8 cellular contexts compared by ENCODE assay signal in the genomic region with DNA sequence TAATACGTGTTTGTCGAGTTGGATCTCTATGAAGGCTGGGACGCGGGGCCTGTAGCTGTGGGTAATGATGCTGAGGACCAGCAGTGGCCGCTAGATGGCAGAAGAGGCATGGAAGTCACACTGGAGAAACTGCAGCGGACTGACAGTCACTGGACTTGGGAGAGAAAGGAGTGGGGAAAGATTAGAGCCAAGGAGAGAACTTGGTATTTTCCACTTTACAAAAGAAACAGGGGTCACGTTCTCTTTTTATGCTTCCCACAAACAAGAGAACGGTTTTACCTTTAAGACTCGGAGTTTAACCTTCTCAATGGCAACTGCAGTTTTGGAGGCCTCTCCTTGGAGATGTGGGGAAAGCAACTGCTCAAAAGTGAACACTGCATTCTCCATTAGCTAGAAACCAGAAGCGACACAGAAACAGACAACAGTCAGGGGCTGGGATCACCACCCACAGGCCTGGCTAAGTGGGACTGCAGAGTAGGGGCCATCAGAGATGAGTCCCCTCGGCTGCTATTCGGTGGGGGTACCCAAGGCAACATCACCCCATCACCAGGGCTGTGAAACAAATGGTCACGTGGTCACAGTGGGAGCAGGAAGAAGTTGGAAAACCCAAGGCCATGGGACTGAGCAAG. TPM values are rescaled to one million over a fixed set of nuclear protein-coding genes. Genes with fewer than 3 reads are reported as not detected.
DNase-seq lines count a peak whose midpoint lies in the region; ATAC-seq, FAIRE-seq and TF ChIP-seq lines count a peak whose summit lies in the region.

No MANE protein-coding gene starts in this region.

- H3K27me3 ChIP-seq in WERI-Rb-1 (ENCODE audit: insufficient read depth, low read depth, severe bottlenecking) (no peaks in the 10 kb centered on the region), breast epithelium (no peaks in the 10 kb centered on the region)

- peak; percentile 80 for DNase-seq in ACHN
- DNase-seq in NCI-H2171 (lab: John Stamatoyannopoulos, UW), result peak; percentile 65
- DNase-seq in WERI-Rb-1, result peak; percentile 82
- peak; percentile 87 to 91 for DNase-seq in breast epithelium (ENCODE audit: low spot score in 2 of 2)
- DNase-seq in stimulated activated CD4-positive, alpha-beta T cell treated with anti-CD3 and anti-CD28 coated beads, Interleukin-12 subunit alpha, Interleukin-12 subunit beta, amount 100 ng/mL, for 48 hours (ENCODE audit: low read depth in 2 of 3, low spot score in 1 of 3), result peak; percentile 67 to 87 (median 79)

- H3K4me3 ChIP-seq in WERI-Rb-1 (ENCODE audit: low read depth, low read length), result no peak overlapping the region
- no peak overlapping the region for H3K4me3 ChIP-seq in breast epithelium

- no peaks in the 10 kb centered on the region for H3K4me1 ChIP-seq in breast epithelium

- intact Hi-C loops in breast epithelium (cut with DNase I; ENCODE audit: low total_unique reads), result no loop called here

- ATAC-seq in GM18867 (IDR thresholded peaks at IDR 0.05; ENCODE audit: unreplicated experiment) (peak; percentile 87), HG03097 (IDR thresholded peaks at IDR 0.05; ENCODE audit: low FRiP score, unreplicated experiment) (peak; percentile 77)

- TF ChIP-seq CTCF in WERI-Rb-1 (IDR thresholded peaks at IDR 0.05; ENCODE audit: low read depth, low read length), result peak; percentile 84
- TF ChIP-seq CTCF in breast epithelium (IDR thresholded peaks at IDR 0.05), result peak; percentile 84 to 97 (median 94)

- TF ChIP-seq POLR2A in breast epithelium (IDR thresholded peaks at IDR 0.05), result no peak

- FAIRE-seq in islet of Langerhans (lab: Jason Lieb, UNC), result peak; percentile 43

- H3K9me3 ChIP-seq in WERI-Rb-1 (ENCODE audit: severe bottlenecking) (no peaks in the 10 kb centered on the region), breast epithelium (no peaks in the 10 kb centered on the region)

- in situ Hi-C loops in ACHN (cut with HindIII; ENCODE audit: low pct_ligation_motif_present, low pct_unique_long_range_greater_than_20kb, low sequenced_read_pairs), result loop anchor here (25.0 kb wide), 2 partner anchors 182 to 357 kb away; a partner anchor contains a TSS

- no peaks in the 10 kb centered on the region for H3K36me3 ChIP-seq in WERI-Rb-1
- no peaks in the 10 kb centered on the region for H3K36me3 ChIP-seq in breast epithelium

- H3K27ac ChIP-seq in WERI-Rb-1 (no peak overlapping the region), breast epithelium (peak overlapping the region in 1 of 2 donors; percentile 23)

RNA-seq across cellular contexts. Expression of a gene that starts 51.1 kb away (rescaled TPM):
- total RNA-seq in breast epithelium, result 10 to 100 TPM; 42.3 to 44.5 (median 43.2) TPM
